Comparison of ENCODE assay signal across 8 cellular contexts in the genomic region with DNA sequence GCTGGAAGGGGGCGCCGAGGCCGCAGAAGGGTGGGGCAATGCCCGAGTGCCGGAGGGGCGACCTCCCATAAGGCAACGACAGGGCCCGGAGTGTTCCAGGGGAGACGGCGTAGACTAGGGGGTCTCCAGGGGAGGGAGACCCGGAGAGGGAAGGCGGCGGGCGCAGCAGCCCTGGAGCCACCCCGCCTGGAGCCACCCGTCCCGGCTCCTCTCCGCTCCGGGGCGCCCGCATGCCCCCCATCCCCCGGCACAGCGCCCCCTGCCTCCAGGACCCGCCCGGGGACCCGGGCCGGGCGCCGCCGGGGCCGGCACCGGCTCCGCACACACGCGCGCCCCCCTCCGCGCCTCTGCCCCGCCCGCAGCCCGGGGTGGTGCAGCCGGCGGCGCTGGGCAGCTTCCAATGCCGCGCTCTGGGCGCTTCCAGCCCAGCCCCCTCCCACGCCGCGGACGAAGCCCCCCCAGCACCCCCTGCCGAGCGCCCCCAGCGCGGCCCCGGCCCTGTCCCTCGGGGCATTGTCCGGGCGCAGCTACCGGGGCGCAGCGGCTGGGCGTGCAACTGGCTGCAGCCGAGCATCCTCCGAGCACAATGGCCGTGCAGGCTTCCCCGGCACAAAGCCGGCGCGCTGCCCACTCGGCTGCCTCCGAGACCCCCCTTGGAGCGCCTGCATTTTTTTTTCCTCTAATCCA. TPM values are rescaled to one million over a fixed set of nuclear protein-coding genes. Genes with fewer than 3 reads are reported as not detected.
DNase-seq lines count a peak whose midpoint lies in the region; ATAC-seq, FAIRE-seq and TF ChIP-seq lines count a peak whose summit lies in the region.

No MANE protein-coding gene starts in this region.

- H3K9me3 Mint-ChIP-seq in CD8-positive, alpha-beta memory T cell: peaks cover 0 to 8% (median 0%) of the 10 kb centered on the region in 5 donors
- no peaks in the 10 kb centered on the region for H3K9me3 Mint-ChIP-seq in immature natural killer cell

- TF ChIP-seq CTCF in astrocyte of the spinal cord (IDR thresholded peaks at IDR 0.05; ENCODE audit: low read depth, low read length): no peak

- H3K27ac ChIP-seq in CD8-positive, alpha-beta memory T cell (ENCODE audit: low read depth, low read length): no peak overlapping the region
- H3K27ac ChIP-seq in subcutaneous abdominal adipose tissue (ENCODE audit: low read depth, low read length): no peak overlapping the region

- in situ Hi-C loops in astrocyte of the spinal cord (cut with HindIII; ENCODE audit: low sequenced_read_pairs): no loop called here

- no peak overlapping the region for H3K9ac ChIP-seq in subcutaneous abdominal adipose tissue (ENCODE audit: low read length in 5 of 5)

- FAIRE-seq in HTR-8/SVneo (lab: Jason Lieb, UNC): no peak

- no peaks in the 10 kb centered on the region for H3K9me3 ChIP-seq in CD8-positive, alpha-beta memory T cell (ENCODE audit: low read length)
- H3K9me3 ChIP-seq in subcutaneous abdominal adipose tissue (ENCODE audit: control insufficient read depth in 5 of 5, low read length in 5 of 5): no peaks in the 10 kb centered on the region

- peaks cover 10% of the 10 kb centered on the region for H3K4me1 ChIP-seq in CD8-positive, alpha-beta memory T cell (ENCODE audit: insufficient read depth, low read length)
- H3K4me1 ChIP-seq in subcutaneous abdominal adipose tissue (ENCODE audit: control insufficient read depth in 5 of 5, insufficient read depth in 5 of 5, low read length in 5 of 5): peaks cover 2 to 20% (median 16%) of the 10 kb centered on the region in 5 donors

- CTCF ChIA-PET in CD8-positive, alpha-beta memory T cell (lab: Charles Lee): no interaction called here

- no peak overlapping the region for H3K4me3 ChIP-seq in CD8-positive, alpha-beta memory T cell (ENCODE audit: low read length)
- H3K4me3 ChIP-seq in astrocyte of the spinal cord (ENCODE audit: low read depth, low read length) (peak overlapping the region; percentile 61), subcutaneous abdominal adipose tissue (ENCODE audit: low read depth in 1 of 5, low read length in 5 of 5) (peak overlapping the region in 4 of 5 donors; percentile 47 to 66 (median 55))

- no peaks in the 10 kb centered on the region for H3K36me3 Mint-ChIP-seq in CD8-positive, alpha-beta memory T cell
- H3K36me3 Mint-ChIP-seq in immature natural killer cell: no peaks in the 10 kb centered on the region

- ATAC-seq in GM21447 (IDR thresholded peaks at IDR 0.05; ENCODE audit: unreplicated experiment): no peak

- H3K36me3 ChIP-seq in CD8-positive, alpha-beta memory T cell (ENCODE audit: insufficient read depth, low read length): no peaks in the 10 kb centered on the region
- H3K36me3 ChIP-seq in subcutaneous abdominal adipose tissue (ENCODE audit: control insufficient read depth in 5 of 5, insufficient read depth in 5 of 5, low read length in 5 of 5): no peaks in the 10 kb centered on the region

- POLR2A ChIA-PET in CD8-positive, alpha-beta memory T cell (lab: Charles Lee): no interaction called here

- peaks cover 32% of the 10 kb centered on the region for H3K27me3 ChIP-seq in CD8-positive, alpha-beta memory T cell (ENCODE audit: insufficient read depth, low read length, poor library complexity, severe bottlenecking)
- H3K27me3 ChIP-seq in subcutaneous abdominal adipose tissue (ENCODE audit: control insufficient read depth in 5 of 5, insufficient read depth in 4 of 5, low read length in 5 of 5): peaks cover 7 to 38% (median 30%) of the 10 kb centered on the region in 5 donors

- peaks cover 11 to 34% (median 16%) of the 10 kb centered on the region in 3 donors for H3K4me1 Mint-ChIP-seq in CD8-positive, alpha-beta memory T cell
- peaks cover 16 to 20% of the 10 kb centered on the region in 2 donors for H3K4me1 Mint-ChIP-seq in immature natural killer cell

- peak overlapping the region in 5 of 7 donors; percentile 51 to 82 (median 56) for H3K4me3 Mint-ChIP-seq in CD8-positive, alpha-beta memory T cell
- peak overlapping the region; percentile 50 to 76 (median 72) for H3K4me3 Mint-ChIP-seq in immature natural killer cell

- no peak overlapping the region for H3K27ac Mint-ChIP-seq in CD8-positive, alpha-beta memory T cell
- H3K27ac Mint-ChIP-seq in immature natural killer cell: no peak overlapping the region

- DNase-seq in CD8-positive, alpha-beta memory T cell: peak in 1 of 5 donors; percentile 11
- DNase-seq in HTR-8/SVneo (ENCODE audit: insufficient read length, low spot score) (peak; percentile 22), astrocyte of the spinal cord (ENCODE audit: low read depth, low spot score) (no peak), immature natural killer cell (peak in 2 of 3 donors; percentile 7 to 9), dedifferentiated amniotic fluid mesenchymal stem cell (ENCODE audit: extremely low spot score) (no peak), cortex of kidney (lab: John Stamatoyannopoulos, UW) (no peak)

- peaks cover 46 to 58% of the 10 kb centered on the region in 2 donors for H3K27me3 Mint-ChIP-seq in CD8-positive, alpha-beta memory T cell
- peaks cover 8 to 36% (median 27%) of the 10 kb centered on the region in 3 donors for H3K27me3 Mint-ChIP-seq in immature natural killer cell (ENCODE audit: low read depth in 3 of 3)

RNA-seq across cellular contexts. Expression of gene PTPRS, which starts 0.5 kb away (rescaled TPM):
- total RNA-seq in CD8-positive, alpha-beta memory T cell: under 1 TPM; 0.22 to 0.31 TPM
- 0.30 TPM for polyA plus RNA-seq in CD8-positive, alpha-beta memory T cell
- polyA plus RNA-seq in immature natural killer cell: under 1 TPM in 1 of 3 donors, not detected in 2; 0.10 TPM

Comparison
In these comparisons a context has a peak if more than half of its experiments do, and no peak if none do; other contexts are left out.
1. DNase-seq: peak in HTR-8/SVneo (single experiment) and immature natural killer cell (2 of 3); none in astrocyte of the spinal cord (single experiment), dedifferentiated amniotic fluid mesenchymal stem cell (single experiment) and cortex of kidney (single experiment).